Comparison of ENCODE assay signal across 32 cellular contexts in genomic region chr1:119452085-119452484, GRCh38. TPM values are rescaled to one million over a fixed set of nuclear protein-coding genes. Genes with fewer than 3 reads are reported as not detected.
"Had no signal": no experiment of that assay in that cellular context is flagged by ENCODE, and none has a peak within 500 bp of the region (broad histone marks: within the 10 kb centered on the region; RNA-seq: fewer than 3 reads in every experiment).

No MANE protein-coding gene starts in this region.

- H3K9ac ChIP-seq: neural progenitor cell, parathyroid adenoma had no signal

- H3K9me3 ChIP-seq: left lung, neutrophil, psoas muscle, sigmoid colon, spleen, tibial nerve, uterus had no signal

- H2AFZ ChIP-seq: neural progenitor cell, parathyroid adenoma had no signal

- H3K27ac ChIP-seq: left lung, neural progenitor cell, neutrophil, parathyroid adenoma, psoas muscle, sigmoid colon, spleen, tibial nerve, uterus had no signal

- H3K27me3 ChIP-seq: left lung, neural progenitor cell, neutrophil, sigmoid colon, spleen, tibial nerve, uterus had no signal

- ATAC-seq: left lung, natural killer cell, psoas muscle, right cardiac atrium had no signal

- DNase-seq: hippocampal formation; kidney glomerular epithelial cell; left cardiac atrium; left lung; mesendoderm; naive B cell; natural killer cell; nephron progenitor cell; occipital lobe; psoas muscle; right cardiac atrium; sigmoid colon; small intestine; spleen; stimulated activated CD4-positive, alpha-beta T cell treated with anti-CD3 and anti-CD28 coated beads, Interleukin-4, amount 100 ng/mL, for 24 hours; stimulated activated naive CD4-positive, alpha-beta T cell; stimulated activated naive CD8-positive, alpha-beta T cell treated with anti-CD3 and anti-CD28 coated beads, Interleukin-15, amount 100 ng/mL, for 72 hours; substantia nigra; uterus had no signal

- H3K4me2 ChIP-seq: neural progenitor cell had no signal

- H3K36me3 ChIP-seq: left lung, neural progenitor cell, neutrophil, sigmoid colon, spleen, tibial nerve, uterus had no signal

- H3K4me1 ChIP-seq: left lung, parathyroid adenoma, psoas muscle, sigmoid colon, uterus had no signal

- H3K79me2 ChIP-seq: parathyroid adenoma had no signal

- H3K4me3 ChIP-seq: left lung, lung, neural progenitor cell, psoas muscle, sigmoid colon, spleen, tibial nerve, uterus had no signal

RNA-seq across cellular contexts. Expression of gene HSD3B2, which starts 37.1 kb away (rescaled TPM):
- total RNA-seq: left cardiac atrium, left lung, lower leg skin, mononuclear cell, natural killer cell, occipital lobe, osteocyte, sigmoid colon, spleen, temporal lobe, ureter had no signal
- polyA plus RNA-seq: keratinocyte, psoas muscle, right cardiac atrium had no signal

RNA-seq across cellular contexts. Expression of gene HSD3B1, which starts 54.9 kb away (rescaled TPM):
- total RNA-seq: left cardiac atrium, left lung, lung, mesothelial cell of epicardium, mononuclear cell, natural killer cell, occipital lobe, osteocyte, posterior vena cava, psoas muscle, right cardiac atrium, sigmoid colon, spleen, temporal lobe, tibial nerve, uterus had no signal
- polyA plus RNA-seq: lung, psoas muscle, right cardiac atrium, small intestine, spleen had no signal
